ENCODE assay signal across 8 cellular contexts in genomic region chr5:150624334-150625163, GRCh38. TPM values are rescaled to one million over a fixed set of nuclear protein-coding genes. Genes with fewer than 3 reads are reported as not detected.
DNase-seq lines count a peak whose midpoint lies in the region; ATAC-seq, FAIRE-seq and TF ChIP-seq lines count a peak whose summit lies in the region.

No MANE protein-coding gene starts in this region.

- no peaks in the 10 kb centered on the region for H3K79me1 ChIP-seq in H1 (ENCODE audit: low read depth, low read length)

- peak overlapping the region; percentile 44; the same call in 1 of the 2 replicates for H2BK5ac ChIP-seq in H1 (ENCODE audit: low read depth, low read length)

- no peak overlapping the region for H4K5ac ChIP-seq in H1 (ENCODE audit: insufficient read length, low read depth, low read length)

- TF ChIP-seq EP300 in H1 (IDR thresholded peaks at IDR 0.05; ENCODE audit: borderline replicate concordance in 1 of 2, low read depth in 2 of 2, low read length in 2 of 2) (no peak), upper lobe of left lung (IDR thresholded peaks at IDR 0.05) (no peak)

- H2BK15ac ChIP-seq in H1 (ENCODE audit: low read length) = peak overlapping the region; percentile 29; the same call in 1 of the 2 replicates

- H4K8ac ChIP-seq in H1 (ENCODE audit: extremely low read depth, insufficient read depth, low read length) = peak overlapping the region; percentile 70; the same call in 1 of the 2 replicates

- 0 out of 2 replicates have a peak overlapping the region, but pooled peaks have one; percentile 82 for H2AK5ac ChIP-seq in H1 (ENCODE audit: low read depth, low read length)

- H3K4me2 ChIP-seq in H1 (ENCODE audit: insufficient read depth in 1 of 2, low read depth in 2 of 2, low read length in 2 of 2) = peak overlapping the region; percentile 94 to 97

- H2BK120ac ChIP-seq in H1 (replicated peaks; ENCODE audit: low read depth, low read length) = peak overlapping the region; percentile 40

- WGBS in H1 (ENCODE audit: extremely low coverage in 1 of 2, insufficient coverage in 1 of 2, insufficient read length in 1 of 2, insufficient replicate concordance in 2 of 2, low coverage in 1 of 2, low lambda C conversion rate in 2 of 2, missing lambda C conversion rate in 1 of 2), 2 experiments = 16% methylated on average over 12 of the region's 74 CpGs; no CpG with 5 or more reads in 1 of the 2 experiments
- WGBS in upper lobe of left lung, 2 donors = 3 to 7% methylated on average over 21 to 52 of the region's 74 CpGs

- in situ Hi-C loops in GM13977 (cut with MboI; ENCODE audit: low pct_unique_long_range_greater_than_20kb, low sequenced_read_pairs, unreplicated experiment) = no loop called here

- no peak for TF ChIP-seq POLR2A in H1 (IDR thresholded peaks at IDR 0.05; ENCODE audit: control extremely low read depth in 1 of 2, low read depth in 2 of 2, low read length in 2 of 2)
- TF ChIP-seq POLR2A in upper lobe of left lung (IDR thresholded peaks at IDR 0.05) = no peak

- CTCF ChIA-PET in H1 (lab: Charles Lee; ENCODE audit: partially characterized antibody) = interaction anchor here (0.6 to 10.4 kb wide), 6 partner anchors 13 to 175 kb away, joined by 3 to 72 read pairs (median 6); partner anchors contain the start of genes RPS14 and SYNPO

- no peak for FAIRE-seq in H1 (lab: Jason Lieb, UNC)

- H3K9me3 ChIP-seq in H1 (ENCODE audit: insufficient read depth in 2 of 2, low read depth in 1 of 2, low read length in 1 of 2) (no peaks in the 10 kb centered on the region), muscle layer of colon (ENCODE audit: low read length) (no peaks in the 10 kb centered on the region), upper lobe of left lung (no peaks in the 10 kb centered on the region)

- H2AFZ ChIP-seq in H1 (ENCODE audit: low read length) = 0 out of 2 replicates have a peak overlapping the region, but pooled peaks have one; percentile 83

- H3K56ac ChIP-seq in H1 (replicated peaks; ENCODE audit: insufficient read length, low read depth, low read length) = no peak overlapping the region

- H3K4me3 ChIP-seq in H1 (ENCODE audit: extremely low read depth in 1 of 4, insufficient read depth in 2 of 4, low read depth in 3 of 4, low read length in 4 of 4) (peak overlapping the region; percentile 56 to 69 (median 62)), muscle layer of colon (ENCODE audit: low read depth in 1 of 2, low read length in 2 of 2) (peak overlapping the region; percentile 65 to 84), upper lobe of left lung (peak overlapping the region; percentile 18 to 94 (median 80))

- TF ChIP-seq RAD21 in H1 (IDR thresholded peaks at IDR 0.05 in 1 of 2, conservative IDR thresholded peaks at IDR 0.05 in 1 of 2; ENCODE audit: low read depth in 2 of 2, low read length in 2 of 2) = no peak

- H3K23me2 ChIP-seq in H1 (ENCODE audit: low read depth, low read length) = peaks cover 9% of the 10 kb centered on the region

- H4K91ac ChIP-seq in H1 (replicated peaks; ENCODE audit: insufficient read length, low read length) = peak overlapping the region; percentile 31

- peak overlapping the region; percentile 80; the same call in 1 of the 2 replicates for H2BK20ac ChIP-seq in H1 (ENCODE audit: low read length)

- H3K27ac ChIP-seq in H1 (ENCODE audit: low read depth, low read length) (no peak overlapping the region), muscle layer of colon (ENCODE audit: low read depth, low read length) (peak overlapping the region; percentile 61), upper lobe of left lung (peak overlapping the region; percentile 90 to 96 (median 94))

- H3K79me2 ChIP-seq in H1 (ENCODE audit: control insufficient read depth in 1 of 2, insufficient read depth in 2 of 2, low read length in 2 of 2) = no peaks in the 10 kb centered on the region

- peak overlapping the region; percentile 39; the same call in 1 of the 2 replicates for H2BK12ac ChIP-seq in H1 (ENCODE audit: low read depth, low read length)

- POLR2A ChIA-PET in H1 (lab: Charles Lee; ENCODE audit: partially characterized antibody) = interaction anchor here (0.6 to 0.8 kb wide), 2 partner anchors 92 to 211 kb away, joined by 3 read pairs; no protein-coding TSS in a partner anchor

- H3K14ac ChIP-seq in H1 (ENCODE audit: insufficient read length) = no peak overlapping the region

- DNase-seq in GM13977 (ENCODE audit: low spot score) (peak; percentile 87), H1 (ENCODE audit: low read depth in 1 of 2, low spot score in 2 of 2) (no peak), upper lobe of left lung (peak in 1 of 2 donors; percentile 89), UCSD-AML1 (lab: John Stamatoyannopoulos, UW; ENCODE audit: unreplicated experiment) (no peak), COR-L47 (lab: John Stamatoyannopoulos, UW) (no peak)
- peak; percentile 25 to 40 for DNase-seq in activated CD4-positive, alpha-beta T cell treated with anti-CD3 and anti-CD28 coated beads for 4 hours

- H3K4me1 ChIP-seq in H1 (replicated peaks in 1 of 4; ENCODE audit: control insufficient read depth in 3 of 4, insufficient read depth in 4 of 4, low read length in 3 of 4) = peaks cover 3 to 24% (median 12%) of the 10 kb centered on the region in 4 experiments
- peaks cover 41% of the 10 kb centered on the region for H3K4me1 ChIP-seq in muscle layer of colon (ENCODE audit: insufficient read depth, low read length)
- H3K4me1 ChIP-seq in upper lobe of left lung = peaks cover 47 to 63% (median 54%) of the 10 kb centered on the region in 4 donors

- peak overlapping the region; percentile 48 for H3K18ac ChIP-seq in H1 (ENCODE audit: extremely low read depth, low read length)

- no peaks in the 10 kb centered on the region for H4K20me1 ChIP-seq in H1 (replicated peaks in 1 of 2; ENCODE audit: control insufficient read depth in 1 of 2, insufficient read depth in 2 of 2, low read length in 2 of 2)

- no peak overlapping the region for H3K23ac ChIP-seq in H1 (ENCODE audit: insufficient read length)

- TF ChIP-seq CTCF in GM13977 (IDR thresholded peaks at IDR 0.05; ENCODE audit: extremely low read depth, insufficient read depth, missing control alignments) = no peak
- TF ChIP-seq CTCF in H1 (IDR thresholded peaks at IDR 0.05; ENCODE audit: control extremely low read depth in 1 of 3, insufficient read depth in 1 of 3, low read depth in 1 of 3, low read length in 3 of 3) = no peak
- TF ChIP-seq CTCF in upper lobe of left lung (IDR thresholded peaks at IDR 0.05) = peak in 5 of 6 experiments; percentile 17 to 21 (median 19)

- H3K36me3 ChIP-seq in H1 (ENCODE audit: control insufficient read depth in 2 of 4, insufficient read depth in 4 of 4, low read length in 3 of 4) (no peaks in the 10 kb centered on the region), muscle layer of colon (ENCODE audit: insufficient read depth, low read length) (no peaks in the 10 kb centered on the region), upper lobe of left lung (no peaks in the 10 kb centered on the region)

- ATAC-seq in HG03045 (IDR thresholded peaks at IDR 0.05; ENCODE audit: unreplicated experiment) (peak; percentile 29), upper lobe of left lung (ENCODE audit: low FRiP score in 2 of 2) (peak in 1 of 2 donors; percentile 27)

- H3K9ac ChIP-seq in H1 (replicated peaks in 1 of 4; ENCODE audit: extremely low read depth in 1 of 4, low read depth in 3 of 4, low read length in 3 of 4) (peak overlapping the region in 1 of 4 experiments; percentile 44; a peak in 2 of 7 replicates), muscle layer of colon (ENCODE audit: low read length) (peak overlapping the region; percentile 75)

- peak overlapping the region; percentile 14 for H3K4ac ChIP-seq in H1 (replicated peaks; ENCODE audit: insufficient read length, low read depth, low read length)

- H3K27me3 ChIP-seq in H1 (replicated peaks in 1 of 4; ENCODE audit: control insufficient read depth in 3 of 4, extremely low read depth in 1 of 4, insufficient read depth in 3 of 4, low read length in 3 of 4) = peaks cover 0 to 25% (median 22%) of the 10 kb centered on the region in 4 experiments; a peak in 5 of 7 replicates
- peaks cover 0 to 9% of the 10 kb centered on the region in 2 donors for H3K27me3 ChIP-seq in muscle layer of colon (ENCODE audit: control insufficient read depth in 1 of 2, insufficient read depth in 2 of 2, low read length in 2 of 2)
- no peaks in the 10 kb centered on the region for H3K27me3 ChIP-seq in upper lobe of left lung

TF ChIP-seq in H1, 55 proteins besides CTCF, POLR2A, EP300 and RAD21 (continues in another document):
- TF ChIP-seq RNF2 (IDR thresholded peaks at IDR 0.05; ENCODE audit: borderline replicate concordance, low read depth, low read length, missing control alignments, poor library complexity, severe bottlenecking) = peak; percentile 29
- no peak for TF ChIP-seq SAP30 (IDR thresholded peaks at IDR 0.05; ENCODE audit: insufficient read depth, insufficient replicate concordance, low read length)
- no peak for TF ChIP-seq HDAC6 (IDR thresholded peaks at IDR 0.05; ENCODE audit: low read depth, low read length)
- peak; percentile 80 for TF ChIP-seq KDM4A (IDR thresholded peaks at IDR 0.05; ENCODE audit: low read depth, low read length, severe bottlenecking)
- TF ChIP-seq YY1 (IDR thresholded peaks at IDR 0.05; ENCODE audit: low read depth, low read length) = no peak

RNA-seq across cellular contexts. Expression of gene SYNPO, which starts 15.9 kb away (rescaled TPM):
- total RNA-seq in H1 (2021; fragmentation: NEBNext Ultra II Directional; extraction: Animal tissue kit (Norgen Biotek cat#: 25700)) = 1.9 and 2.3 TPM in 2 replicates
- polyA plus RNA-seq in H1 (2011; rRNA removed) = 2.2 and 2.3 TPM in 2 replicates
- 1.7 TPM for polyA plus RNA-seq in H1 (2011; cell fraction: cytosol; rRNA removed)
- 3.0 TPM for polyA plus RNA-seq in H1 (2011; cell fraction: nucleus; rRNA removed)
- polyA plus RNA-seq in H1 (2012, experiment 1 of 2) = 0.95 to 1.6 TPM (median 1.3 TPM) in 4 replicates
- 1.3 TPM for polyA plus RNA-seq in H1 (2012, experiment 2 of 2)
- 1.9 TPM for polyA plus RNA-seq in H1 (2013, experiment 1 of 2)
- polyA plus RNA-seq in H1 (2013, experiment 2 of 2) = 1.7 TPM
- polyA minus RNA-seq in H1 (2011; rRNA and poly(A)+ RNA removed) = 1.8 and 5.5 TPM in 2 replicates
- 1.2 TPM for polyA minus RNA-seq in H1 (2011; cell fraction: cytosol; rRNA and poly(A)+ RNA removed)
- polyA minus RNA-seq in H1 (2011; cell fraction: nucleus; rRNA and poly(A)+ RNA removed) = 3.1 TPM
- 100 to 1,000 TPM in 2 of 6 donors, 10 to 100 TPM in 4; 41.9 to 150 (median 84.3) TPM for total RNA-seq in upper lobe of left lung

RNA-seq across cellular contexts. Expression of gene MYOZ3, which starts 36.5 kb away (rescaled TPM):
- total RNA-seq in H1 (2021; fragmentation: NEBNext Ultra II Directional; extraction: Animal tissue kit (Norgen Biotek cat#: 25700)) = 19.1 and 19.4 TPM in 2 replicates
- 9.6 and 12.4 TPM in 2 replicates for polyA plus RNA-seq in H1 (2011; rRNA removed)
- polyA plus RNA-seq in H1 (2011; cell fraction: cytosol; rRNA removed) = 10.0 TPM
- 15.5 TPM for polyA plus RNA-seq in H1 (2011; cell fraction: nucleus; rRNA removed)
- 26.8 to 40.0 TPM (median 29.3 TPM) in 4 replicates for polyA plus RNA-seq in H1 (2012, experiment 1 of 2)
- polyA plus RNA-seq in H1 (2012, experiment 2 of 2) = 13.4 TPM
- polyA plus RNA-seq in H1 (2013, experiment 1 of 2) = 17.4 TPM
- 12.8 TPM for polyA plus RNA-seq in H1 (2013, experiment 2 of 2)
- polyA minus RNA-seq in H1 (2011; rRNA and poly(A)+ RNA removed) = 7.4 and 9.0 TPM in 2 replicates
- 21.7 TPM for polyA minus RNA-seq in H1 (2011; cell fraction: cytosol; rRNA and poly(A)+ RNA removed)
- polyA minus RNA-seq in H1 (2011; cell fraction: nucleus; rRNA and poly(A)+ RNA removed) = 28.7 TPM
- 1 to 10 TPM in 2 of 6 donors, under 1 TPM in 3, not detected in 1; 0.61 to 2.8 (median 0.89) TPM for total RNA-seq in upper lobe of left lung

Comparison
In these comparisons a context has a peak if more than half of its experiments do, and no peak if none do; other contexts are left out.
1. DNase-seq: peak in GM13977 (single experiment) and activated CD4-positive, alpha-beta T cell treated with anti-CD3 and anti-CD28 coated beads for 4 hours (2 of 2); none in H1 (0 of 2), UCSD-AML1 (single experiment) and COR-L47 (single experiment).
2. CTCF ChIP-seq: peak in upper lobe of left lung (5 of 6); none in GM13977 (single experiment) and H1 (0 of 3).
3. RNA of gene SYNPO, which starts 15.9 kb away (total RNA-seq): 41.9 to 150 TPM in upper lobe of left lung; 1.9 to 2.3 TPM in H1; every median in the first group is over 10 times any median in the second.
4. Peak in every context shown above with its lines, with median percentiles within 50 percentile points of each other: H3K4me3 ChIP-seq.